In the genomic region with DNA sequence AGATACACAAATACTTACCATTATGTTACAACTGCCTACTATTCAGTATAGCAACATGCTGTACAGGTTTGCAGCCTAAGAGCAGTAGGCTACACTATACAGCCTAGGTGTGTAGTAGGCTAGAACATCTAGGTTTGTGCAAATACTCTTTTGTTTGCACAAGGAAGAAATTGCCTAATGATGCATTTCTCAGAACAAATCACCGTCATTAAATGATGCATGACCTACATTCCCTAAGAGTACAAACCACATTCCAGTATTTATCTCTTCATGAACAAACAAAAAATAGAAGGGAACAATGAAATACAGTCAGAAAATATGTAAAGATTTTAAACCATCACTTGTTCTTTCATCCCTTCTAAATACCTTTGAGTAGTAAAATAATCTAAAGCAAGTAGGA, we compare ENCODE assay signal across 1 cellular context.
TF ChIP-seq lines count a peak whose summit lies in the region.

No MANE protein-coding gene starts in this region.

TF ChIP-seq in HepG2, 621 proteins besides CTCF, POLR2A, EP300 and RAD21 (continued from another document and continues in another):
- TF ChIP-seq PAXIP1 (CRISPR knock-in tag; conservative IDR thresholded peaks at IDR 0.05): no peak
- no peak for TF ChIP-seq ARNT2 (CRISPR knock-in tag; IDR thresholded peaks at IDR 0.05; ENCODE audit: low read depth)
- TF ChIP-seq ZNF30 (CRISPR knock-in tag; IDR thresholded peaks at IDR 0.05): no peak
- TF ChIP-seq ZNF883 (CRISPR knock-in tag; IDR thresholded peaks at IDR 0.05; ENCODE audit: not compliant biosample characterization): no peak
- TF ChIP-seq ASH2L (IDR thresholded peaks at IDR 0.05; ENCODE audit: insufficient read length, low read depth, low read length): no peak
- 0 out of 2 replicates have a peak, but pooled peaks have one; percentile 47 for TF ChIP-seq RCOR2 (CRISPR knock-in tag; IDR thresholded peaks at IDR 0.05)
- peak; percentile 66 for TF ChIP-seq TEAD3 (CRISPR knock-in tag; optimal IDR thresholded peaks at IDR 0.05; ENCODE audit: borderline replicate concordance)
- no peak for TF ChIP-seq MED1 (CRISPR knock-in tag; IDR thresholded peaks at IDR 0.05)
- TF ChIP-seq NR2F6 (IDR thresholded peaks at IDR 0.05): no peak
- no peak for TF ChIP-seq NR2F6 (CRISPR knock-in tag; IDR thresholded peaks at IDR 0.05)
- TF ChIP-seq ZSCAN29 (CRISPR knock-in tag; conservative IDR thresholded peaks at IDR 0.05): no peak
- no peak for TF ChIP-seq PRDM10 (CRISPR knock-in tag; IDR thresholded peaks at IDR 0.05; ENCODE audit: low read depth)
- TF ChIP-seq HCFC1 (IDR thresholded peaks at IDR 0.05; ENCODE audit: low read depth, low read length): no peak
- TF ChIP-seq NFKBIZ (CRISPR knock-in tag; IDR thresholded peaks at IDR 0.05): no peak
- TF ChIP-seq KAT8 (CRISPR knock-in tag; IDR thresholded peaks at IDR 0.05): no peak
- TF ChIP-seq ZNF432 (CRISPR knock-in tag; IDR thresholded peaks at IDR 0.05; ENCODE audit: borderline replicate concordance): no peak
- no peak for TF ChIP-seq U2AF1 (optimal IDR thresholded peaks at IDR 0.05; ENCODE audit: low read depth, low read length)
- TF ChIP-seq, protein P1, sequence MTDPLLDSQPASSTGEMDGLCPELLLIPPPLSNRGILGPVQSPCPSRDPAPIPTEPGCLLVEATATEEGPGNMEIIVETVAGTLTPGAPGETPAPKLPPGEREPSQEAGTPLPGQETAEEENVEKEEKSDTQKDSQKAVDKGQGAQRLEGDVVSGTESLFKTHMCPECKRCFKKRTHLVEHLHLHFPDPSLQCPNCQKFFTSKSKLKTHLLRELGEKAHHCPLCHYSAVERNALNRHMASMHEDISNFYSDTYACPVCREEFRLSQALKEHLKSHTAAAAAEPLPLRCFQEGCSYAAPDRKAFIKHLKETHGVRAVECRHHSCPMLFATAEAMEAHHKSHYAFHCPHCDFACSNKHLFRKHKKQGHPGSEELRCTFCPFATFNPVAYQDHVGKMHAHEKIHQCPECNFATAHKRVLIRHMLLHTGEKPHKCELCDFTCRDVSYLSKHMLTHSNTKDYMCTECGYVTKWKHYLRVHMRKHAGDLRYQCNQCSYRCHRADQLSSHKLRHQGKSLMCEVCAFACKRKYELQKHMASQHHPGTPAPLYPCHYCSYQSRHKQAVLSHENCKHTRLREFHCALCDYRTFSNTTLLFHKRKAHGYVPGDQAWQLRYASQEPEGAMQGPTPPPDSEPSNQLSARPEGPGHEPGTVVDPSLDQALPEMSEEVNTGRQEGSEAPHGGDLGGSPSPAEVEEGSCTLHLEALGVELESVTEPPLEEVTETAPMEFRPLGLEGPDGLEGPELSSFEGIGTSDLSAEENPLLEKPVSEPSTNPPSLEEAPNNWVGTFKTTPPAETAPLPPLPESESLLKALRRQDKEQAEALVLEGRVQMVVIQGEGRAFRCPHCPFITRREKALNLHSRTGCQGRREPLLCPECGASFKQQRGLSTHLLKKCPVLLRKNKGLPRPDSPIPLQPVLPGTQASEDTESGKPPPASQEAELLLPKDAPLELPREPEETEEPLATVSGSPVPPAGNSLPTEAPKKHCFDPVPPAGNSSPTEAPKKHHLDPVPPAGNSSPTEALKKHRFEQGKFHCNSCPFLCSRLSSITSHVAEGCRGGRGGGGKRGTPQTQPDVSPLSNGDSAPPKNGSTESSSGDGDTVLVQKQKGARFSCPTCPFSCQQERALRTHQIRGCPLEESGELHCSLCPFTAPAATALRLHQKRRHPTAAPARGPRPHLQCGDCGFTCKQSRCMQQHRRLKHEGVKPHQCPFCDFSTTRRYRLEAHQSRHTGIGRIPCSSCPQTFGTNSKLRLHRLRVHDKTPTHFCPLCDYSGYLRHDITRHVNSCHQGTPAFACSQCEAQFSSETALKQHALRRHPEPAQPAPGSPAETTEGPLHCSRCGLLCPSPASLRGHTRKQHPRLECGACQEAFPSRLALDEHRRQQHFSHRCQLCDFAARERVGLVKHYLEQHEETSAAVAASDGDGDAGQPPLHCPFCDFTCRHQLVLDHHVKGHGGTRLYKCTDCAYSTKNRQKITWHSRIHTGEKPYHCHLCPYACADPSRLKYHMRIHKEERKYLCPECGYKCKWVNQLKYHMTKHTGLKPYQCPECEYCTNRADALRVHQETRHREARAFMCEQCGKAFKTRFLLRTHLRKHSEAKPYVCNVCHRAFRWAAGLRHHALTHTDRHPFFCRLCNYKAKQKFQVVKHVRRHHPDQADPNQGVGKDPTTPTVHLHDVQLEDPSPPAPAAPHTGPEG (CRISPR knock-in tag; IDR thresholded peaks at IDR 0.05): no peak
- TF ChIP-seq ZNF343 (CRISPR knock-in tag; IDR thresholded peaks at IDR 0.05): no peak
- no peak for TF ChIP-seq ZFP41 (CRISPR knock-in tag; IDR thresholded peaks at IDR 0.05; ENCODE audit: borderline replicate concordance)
- no peak for TF ChIP-seq XRCC5 (optimal IDR thresholded peaks at IDR 0.05; ENCODE audit: low read length)
- TF ChIP-seq RARA (CRISPR knock-in tag; IDR thresholded peaks at IDR 0.05): peak; percentile 58
- no peak for TF ChIP-seq ZNF75D (CRISPR knock-in tag; IDR thresholded peaks at IDR 0.05; ENCODE audit: borderline replicate concordance)
- 0 out of 2 replicates have a peak, but pooled peaks have one; percentile 25 for TF ChIP-seq ATF7 (IDR thresholded peaks at IDR 0.05)
- no peak for TF ChIP-seq ATF7 (CRISPR knock-in tag; IDR thresholded peaks at IDR 0.05)
- no peak for TF ChIP-seq NRL (CRISPR knock-in tag; IDR thresholded peaks at IDR 0.05; ENCODE audit: borderline replicate concordance)
- TF ChIP-seq ZNF225 (CRISPR knock-in tag; IDR thresholded peaks at IDR 0.05): no peak
- TF ChIP-seq, protein P2, sequence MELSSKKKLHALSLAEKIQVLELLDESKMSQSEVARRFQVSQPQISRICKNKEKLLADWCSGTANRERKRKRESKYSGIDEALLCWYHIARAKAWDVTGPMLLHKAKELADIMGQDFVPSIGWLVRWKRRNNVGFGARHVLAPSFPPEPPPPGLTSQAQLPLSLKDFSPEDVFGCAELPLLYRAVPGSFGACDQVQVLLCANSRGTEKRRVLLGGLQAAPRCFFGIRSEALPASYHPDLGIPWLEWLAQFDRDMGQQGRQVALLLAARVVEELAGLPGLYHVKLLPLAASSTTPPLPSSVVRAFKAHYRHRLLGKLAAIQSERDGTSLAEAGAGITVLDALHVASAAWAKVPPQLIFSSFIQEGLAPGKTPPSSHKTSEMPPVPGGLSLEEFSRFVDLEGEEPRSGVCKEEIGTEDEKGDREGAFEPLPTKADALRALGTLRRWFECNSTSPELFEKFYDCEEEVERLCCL (CRISPR knock-in tag; IDR thresholded peaks at IDR 0.05; ENCODE audit: borderline replicate concordance): no peak
- TF ChIP-seq, protein P3, sequence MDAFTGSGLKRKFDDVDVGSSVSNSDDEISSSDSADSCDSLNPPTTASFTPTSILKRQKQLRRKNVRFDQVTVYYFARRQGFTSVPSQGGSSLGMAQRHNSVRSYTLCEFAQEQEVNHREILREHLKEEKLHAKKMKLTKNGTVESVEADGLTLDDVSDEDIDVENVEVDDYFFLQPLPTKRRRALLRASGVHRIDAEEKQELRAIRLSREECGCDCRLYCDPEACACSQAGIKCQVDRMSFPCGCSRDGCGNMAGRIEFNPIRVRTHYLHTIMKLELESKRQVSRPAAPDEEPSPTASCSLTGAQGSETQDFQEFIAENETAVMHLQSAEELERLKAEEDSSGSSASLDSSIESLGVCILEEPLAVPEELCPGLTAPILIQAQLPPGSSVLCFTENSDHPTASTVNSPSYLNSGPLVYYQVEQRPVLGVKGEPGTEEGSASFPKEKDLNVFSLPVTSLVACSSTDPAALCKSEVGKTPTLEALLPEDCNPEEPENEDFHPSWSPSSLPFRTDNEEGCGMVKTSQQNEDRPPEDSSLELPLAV (CRISPR knock-in tag; conservative IDR thresholded peaks at IDR 0.05; ENCODE audit: low read depth): no peak
- TF ChIP-seq CREB1 (IDR thresholded peaks at IDR 0.05): peak; percentile 46
- TF ChIP-seq CREB1 (CRISPR knock-in tag; IDR thresholded peaks at IDR 0.05): peak; percentile 37; the same call in 1 of the 2 replicates
- TF ChIP-seq ZNF501 (CRISPR knock-in tag; IDR thresholded peaks at IDR 0.05): no peak
- TF ChIP-seq ZNF788 (CRISPR knock-in tag; IDR thresholded peaks at IDR 0.05; ENCODE audit: borderline replicate concordance): no peak
- no peak for TF ChIP-seq AHR (CRISPR knock-in tag; IDR thresholded peaks at IDR 0.05)
- TF ChIP-seq E2F5 (CRISPR knock-in tag; conservative IDR thresholded peaks at IDR 0.05): no peak
- no peak for TF ChIP-seq AGO2 (optimal IDR thresholded peaks at IDR 0.05; ENCODE audit: low read depth, low read length)
- TF ChIP-seq FOXP1 (IDR thresholded peaks at IDR 0.05): no peak
- peak; percentile 43 for TF ChIP-seq FOXP1 (CRISPR knock-in tag; IDR thresholded peaks at IDR 0.05)
- no peak for TF ChIP-seq ZNF234 (CRISPR knock-in tag; conservative IDR thresholded peaks at IDR 0.05)
- TF ChIP-seq GTF2F1 (IDR thresholded peaks at IDR 0.05; ENCODE audit: low read length): no peak
- TF ChIP-seq ZNF546 (CRISPR knock-in tag; conservative IDR thresholded peaks at IDR 0.05): no peak
- no peak for TF ChIP-seq NAIF1 (CRISPR knock-in tag; IDR thresholded peaks at IDR 0.05; ENCODE audit: borderline replicate concordance)
- TF ChIP-seq TBX3 (IDR thresholded peaks at IDR 0.05; ENCODE audit: borderline replicate concordance): peak; percentile 55; the same call in 1 of the 2 replicates
- TF ChIP-seq, protein P4, sequence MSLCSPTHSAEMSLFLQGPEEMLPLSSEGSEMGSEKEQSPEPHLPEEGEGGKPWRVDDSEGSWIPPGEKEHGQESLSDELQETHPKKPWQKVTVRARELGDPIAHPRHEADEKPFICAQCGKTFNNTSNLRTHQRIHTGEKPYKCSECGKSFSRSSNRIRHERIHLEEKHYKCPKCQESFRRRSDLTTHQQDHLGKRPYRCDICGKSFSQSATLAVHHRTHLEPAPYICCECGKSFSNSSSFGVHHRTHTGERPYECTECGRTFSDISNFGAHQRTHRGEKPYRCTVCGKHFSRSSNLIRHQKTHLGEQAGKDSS (CRISPR knock-in tag; IDR thresholded peaks at IDR 0.05; ENCODE audit: borderline replicate concordance, low read depth): no peak
- TF ChIP-seq RBM22 (optimal IDR thresholded peaks at IDR 0.05; ENCODE audit: low read length): no peak
- TF ChIP-seq SSRP1 (CRISPR knock-in tag; IDR thresholded peaks at IDR 0.05): no peak
- TF ChIP-seq MEF2D (CRISPR knock-in tag; IDR thresholded peaks at IDR 0.05): no peak
- TF ChIP-seq STAT5B (CRISPR knock-in tag; IDR thresholded peaks at IDR 0.05): no peak
- TF ChIP-seq CEBPB (IDR thresholded peaks at IDR 0.05; ENCODE audit: borderline replicate concordance, low read depth, low read length): peak; percentile 90
